1 cellular context compared by ENCODE assay signal in genomic region chr19:2288743-2289713, GRCh38.
TF ChIP-seq lines count a peak whose summit lies in the region.

No MANE protein-coding gene starts in this region.

TF ChIP-seq in A549, 52 proteins besides CTCF, POLR2A, EP300 and RAD21:
- TF ChIP-seq REST (IDR thresholded peaks at IDR 0.05) (no peak), HEYL (CRISPR knock-in tag; IDR thresholded peaks at IDR 0.05) (no peak)
